In the genomic region with DNA sequence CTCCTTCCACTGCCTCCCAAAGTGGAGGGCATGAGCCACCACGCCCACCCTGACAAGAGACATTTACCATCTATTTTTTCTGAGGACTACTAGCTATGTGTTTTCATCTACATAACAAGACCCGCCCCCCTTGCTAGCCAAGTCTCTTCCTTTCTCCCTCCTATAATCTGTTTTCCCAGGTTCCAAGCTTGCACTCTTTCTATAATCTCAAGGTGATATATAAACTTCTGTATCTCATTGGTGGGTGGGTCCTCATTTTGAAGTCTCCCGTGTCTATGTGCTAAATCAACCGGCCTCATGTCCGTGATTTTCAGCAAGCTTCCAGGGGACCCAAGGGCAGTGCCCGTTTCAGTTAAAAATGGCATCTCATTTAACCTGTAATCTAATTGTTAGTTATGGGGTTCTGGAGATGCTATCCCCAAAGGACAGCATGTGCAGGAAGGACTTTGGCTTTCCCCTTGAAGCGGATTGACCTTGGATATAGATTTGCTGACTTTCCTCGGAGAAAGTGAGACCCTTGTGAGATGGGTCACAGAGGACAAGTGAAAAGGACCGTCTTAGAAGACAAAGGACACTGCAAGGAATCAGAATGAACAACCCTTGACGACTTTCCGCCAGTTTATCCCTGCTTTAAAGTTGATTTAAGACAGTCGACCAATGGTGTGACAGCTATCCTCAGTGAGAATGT, we compare ENCODE assay signal across 11 cellular contexts. TPM values are rescaled to one million over a fixed set of nuclear protein-coding genes. Genes with fewer than 3 reads are reported as not detected.
A peak's percentile ranks its signal among the peaks of the same experiment; 100 is the strongest.
DNase-seq lines count a peak whose midpoint lies in the region; ATAC-seq and TF ChIP-seq lines count a peak whose summit lies in the region.
"Had no signal": no experiment of that assay in that cellular context is flagged by ENCODE, and none has a peak within 500 bp of the region (broad histone marks: within the 10 kb centered on the region; RNA-seq: fewer than 3 reads in every experiment).

No MANE protein-coding gene starts in this region.

- peak overlapping the region; percentile 55 for H3K4me3 ChIP-seq in choroid plexus epithelial cell (ENCODE audit: low read depth, low read length)
- H3K4me3 ChIP-seq in retinal pigment epithelial cell (ENCODE audit: low read length), result peak overlapping the region; percentile 58
- H3K4me3 ChIP-seq in tibial nerve, result peak overlapping the region in 1 of 4 donors; percentile 44

- no peak for TF ChIP-seq EP300 in tibial nerve (IDR thresholded peaks at IDR 0.05)

- H3K27me3 ChIP-seq in tibial nerve, result peaks cover 0 to 63% of the 10 kb centered on the region in 2 donors

- no peaks in the 10 kb centered on the region for H3K36me3 ChIP-seq in tibial nerve
- H3K36me3 ChIP-seq: neutrophil had no signal

- TF ChIP-seq POLR2A in tibial nerve (IDR thresholded peaks at IDR 0.05), result no peak

- peaks cover 0 to 41% (median 8%) of the 10 kb centered on the region in 4 donors for H3K4me1 ChIP-seq in tibial nerve

- ATAC-seq in activated CD4-positive, alpha-beta T cell treated with anti-CD3 and anti-CD28 coated beads for 36 hours, result no peak

- no peaks in the 10 kb centered on the region for H3K9me3 Mint-ChIP-seq in activated CD4-positive, alpha-beta T cell treated with anti-CD3 and anti-CD28 coated beads for 36 hours (ENCODE audit: low read depth)
- H3K9me3 Mint-ChIP-seq: activated T-cell treated with anti-CD3 and anti-CD28 coated beads, Interleukin-2, amount 50 U/mL, for 72 hours had no signal

- 33 to 38% methylated on average over 12 of the region's 12 CpGs for WGBS in tibial nerve, 2 donors

- peak; percentile 29 for DNase-seq in activated CD4-positive, alpha-beta T cell treated with anti-CD3 and anti-CD28 coated beads for 36 hours
- DNase-seq in activated CD4-positive, alpha-beta T cell treated with anti-CD3 and anti-CD28 coated beads, Interleukin-2, amount 50 U/mL, for 4 hours, result no peak
- peak; percentile 59 for DNase-seq in NCI-H2227 (lab: John Stamatoyannopoulos, UW; ENCODE audit: unreplicated experiment)
- no peak for DNase-seq in choroid plexus epithelial cell (ENCODE audit: low read depth)
- no peak for DNase-seq in retinal pigment epithelial cell (ENCODE audit: low read depth)
- no peak for DNase-seq in superior temporal gyrus (ENCODE audit: extremely low spot score)
- DNase-seq in DMS79 treated with DMSO at 0.1 percent for 48 hours (lab: John Stamatoyannopoulos, UW), result no peak
- DNase-seq in tibial nerve (ENCODE audit: low spot score in 2 of 2), result no peak
- DNase-seq: ACHN had no signal

- no peak for TF ChIP-seq CTCF in choroid plexus epithelial cell (conservative IDR thresholded peaks at IDR 0.05; ENCODE audit: low read depth, low read length)
- no peak for TF ChIP-seq CTCF in retinal pigment epithelial cell (conservative IDR thresholded peaks at IDR 0.05; ENCODE audit: low read depth, low read length)
- no peak for TF ChIP-seq CTCF in tibial nerve (IDR thresholded peaks at IDR 0.05)

- POLR2A ChIA-PET in activated CD4-positive, alpha-beta T cell treated with anti-CD3 and anti-CD28 coated beads for 36 hours (lab: Charles Lee), result interaction anchor here (0.6 to 10.2 kb wide), 14 partner anchors 11 to 1767 kb away, joined by 3 to 775 read pairs (median 5); a partner anchor contains a TSS

- H3K27ac Mint-ChIP-seq in activated CD4-positive, alpha-beta T cell treated with anti-CD3 and anti-CD28 coated beads for 36 hours, result peak overlapping the region; percentile 88
- H3K27ac Mint-ChIP-seq: activated T-cell treated with anti-CD3 and anti-CD28 coated beads, Interleukin-2, amount 50 U/mL, for 72 hours had no signal

- H3K27me3 Mint-ChIP-seq in activated CD4-positive, alpha-beta T cell treated with anti-CD3 and anti-CD28 coated beads for 36 hours, result no peaks in the 10 kb centered on the region

- H3K36me3 Mint-ChIP-seq in activated CD4-positive, alpha-beta T cell treated with anti-CD3 and anti-CD28 coated beads for 36 hours (ENCODE audit: low read depth), result peaks cover 3% of the 10 kb centered on the region

- H3K9me3 ChIP-seq in tibial nerve, result no peaks in the 10 kb centered on the region
- H3K9me3 ChIP-seq: neutrophil had no signal

- peaks cover 29% of the 10 kb centered on the region for H3K4me1 Mint-ChIP-seq in activated CD4-positive, alpha-beta T cell treated with anti-CD3 and anti-CD28 coated beads for 36 hours

- H3K27ac ChIP-seq in tibial nerve, result no peak overlapping the region

- CTCF ChIA-PET in activated CD4-positive, alpha-beta T cell treated with anti-CD3 and anti-CD28 coated beads for 36 hours (lab: Charles Lee), result interaction anchor here (0.6 to 2.7 kb wide), 10 partner anchors 8 to 699 kb away, joined by 3 to 20 read pairs (median 4); a partner anchor contains a TSS

- intact Hi-C loops in activated CD4-positive, alpha-beta T cell treated with anti-CD3 and anti-CD28 coated beads for 36 hours (cut with DNase I, micrococcal nuclease), result loop anchor here (1.0 to 10.0 kb wide), 11 partner anchors 16 to 1847 kb away; partner anchors contain the start of gene ZNF184 (in 1 of the 2)

- no peak overlapping the region for H3K4me3 Mint-ChIP-seq in activated CD4-positive, alpha-beta T cell treated with anti-CD3 and anti-CD28 coated beads for 36 hours

RNA-seq across cellular contexts. Expression of gene OR2B2, which starts 22.4 kb away (rescaled TPM):
- total RNA-seq in activated CD4-positive, alpha-beta T cell treated with anti-CD3 and anti-CD28 coated beads for 36 hours, result not detected
- not detected for total RNA-seq in tibial nerve
- total RNA-seq: activated T-cell treated with anti-CD3 and anti-CD28 coated beads, Interleukin-2, amount 50 U/mL, for 72 hours had no signal

Comparison
In these comparisons a context has a peak if more than half of its experiments do, and no peak if none do; other contexts are left out.
1. DNase-seq: peak in activated CD4-positive, alpha-beta T cell treated with anti-CD3 and anti-CD28 coated beads for 36 hours (single experiment) and NCI-H2227 (single experiment); none in activated CD4-positive, alpha-beta T cell treated with anti-CD3 and anti-CD28 coated beads, Interleukin-2, amount 50 U/mL, for 4 hours (0 of 2), choroid plexus epithelial cell (single experiment), retinal pigment epithelial cell (single experiment), superior temporal gyrus (single experiment), DMS79 treated with DMSO at 0.1 percent for 48 hours (single experiment) and tibial nerve (0 of 2).